Comparison of ENCODE assay signal across 23 cellular contexts in genomic region chr13:113666951-113667701, GRCh38. TPM values are rescaled to one million over a fixed set of nuclear protein-coding genes. Genes with fewer than 3 reads are reported as not detected.
DNase-seq lines count a peak whose midpoint lies in the region; ATAC-seq and TF ChIP-seq lines count a peak whose summit lies in the region.
"Had no signal": no experiment of that assay in that cellular context is flagged by ENCODE, and none has a peak within 500 bp of the region (broad histone marks: within the 10 kb centered on the region; RNA-seq: fewer than 3 reads in every experiment).

TSS of gene GRK1 (plus strand) at chr13:113667219. CDS start at chr13:113667387, 168 bp downstream.

- no peaks in the 10 kb centered on the region for H4K20me1 ChIP-seq in MM.1S (ENCODE audit: insufficient read depth, low read length)

- H3K4me1 Mint-ChIP-seq in WTC11 (no peaks in the 10 kb centered on the region), type B pancreatic cell (ENCODE audit: unreplicated experiment) (no peaks in the 10 kb centered on the region)

- peak; percentile 18; the same call in 1 of the 2 replicates for ATAC-seq in WTC11
- ATAC-seq in HG02884 (IDR thresholded peaks at IDR 0.05; ENCODE audit: unreplicated experiment) = no peak
- ATAC-seq: effector memory CD8-positive, alpha-beta T cell; left colon had no signal

- no peaks in the 10 kb centered on the region for H3K9me2 ChIP-seq in MM.1S (replicated peaks; ENCODE audit: insufficient read depth, low read length)

- H2BK5ac ChIP-seq in mesendoderm (ENCODE audit: low read length) = no peak within 1 kb of the TSS

- no peak within 1 kb of the TSS for H2AK5ac ChIP-seq in mesendoderm (ENCODE audit: low read length)

- CTCF ChIA-PET in WTC11 (lab: Charles Lee) = interaction anchor here (1.5 to 2.7 kb wide), 2 partner anchors 57 to 135 kb away, joined by 3 to 15 read pairs; no protein-coding TSS in a partner anchor

- no peak for TF ChIP-seq CTCF in WTC11 (IDR thresholded peaks at IDR 0.05)
- TF ChIP-seq CTCF in type B pancreatic cell (conservative IDR thresholded peaks at IDR 0.05) = no peak
- TF ChIP-seq CTCF in MM.1S (IDR thresholded peaks at IDR 0.05; ENCODE audit: low read length) = no peak

- no peaks in the 10 kb centered on the region for H3K4me1 ChIP-seq in mesendoderm (ENCODE audit: control insufficient read depth, low read depth, low read length)
- H3K4me1 ChIP-seq in MM.1S (ENCODE audit: low read length) = no peaks in the 10 kb centered on the region
- H3K4me1 ChIP-seq: tibial nerve had no signal

- POLR2A ChIA-PET in WTC11 (lab: Charles Lee) = interaction anchor here (0.5 kb wide), 1 partner anchor 358 kb away, joined by 3 read pairs; no protein-coding TSS in a partner anchor

- H3F3A ChIP-seq in MM.1S (ENCODE audit: insufficient read depth, low read length) = peaks cover 7% of the 10 kb centered on the region; the same call in 1 of the 2 replicates

- H3K27me3 ChIP-seq in mesendoderm (ENCODE audit: insufficient read depth, low read length, poor library complexity) (no peaks in the 10 kb centered on the region), MM.1S (replicated peaks; ENCODE audit: insufficient read depth, low read length) (peaks cover 23% of the 10 kb centered on the region)
- H3K27me3 ChIP-seq: tibial nerve had no signal

- H3K36me3 ChIP-seq in mesendoderm (ENCODE audit: control insufficient read depth, insufficient read depth, low read length) = no peaks in the 10 kb centered on the region
- H3K36me3 ChIP-seq in MM.1S (replicated peaks; ENCODE audit: insufficient read depth, low read length) = no peaks in the 10 kb centered on the region
- H3K36me3 ChIP-seq: tibial nerve had no signal

- no peaks in the 10 kb centered on the region for H3K9me3 ChIP-seq in MM.1S (replicated peaks; ENCODE audit: insufficient read depth, low read length)

- H3K23ac ChIP-seq in mesendoderm (ENCODE audit: low read length) = no peak within 1 kb of the TSS

- H4K5ac ChIP-seq in mesendoderm (ENCODE audit: low read length) = no peak within 1 kb of the TSS

- H3K27me3 Mint-ChIP-seq in WTC11 (ENCODE audit: low read depth) = no peaks in the 10 kb centered on the region
- peaks cover 3% of the 10 kb centered on the region for H3K27me3 Mint-ChIP-seq in type B pancreatic cell

- no peak within 1 kb of the TSS for H3K9ac ChIP-seq in mesendoderm (ENCODE audit: low read length)
- no peak within 1 kb of the TSS for H3K9ac ChIP-seq in MM.1S (ENCODE audit: low read length)

- H3K36me3 Mint-ChIP-seq in WTC11 (no peaks in the 10 kb centered on the region), type B pancreatic cell (no peaks in the 10 kb centered on the region)

- H3K79me1 ChIP-seq in mesendoderm (ENCODE audit: low read length) = no peaks in the 10 kb centered on the region

- peak within 1 kb of the TSS; percentile 71 for H3K56ac ChIP-seq in mesendoderm (ENCODE audit: low read length)

- no peak within 1 kb of the TSS for H2BK15ac ChIP-seq in mesendoderm (replicated peaks; ENCODE audit: low read depth)

- no CpG with 5 or more reads among the region's 32 CpGs for WGBS in mesendoderm (ENCODE audit: extremely low coverage, insufficient coverage, low lambda C conversion rate)

- H3K79me2 ChIP-seq in mesendoderm (ENCODE audit: control insufficient read depth, insufficient read depth, low read length) (no peaks in the 10 kb centered on the region), MM.1S (ENCODE audit: low read length) (no peaks in the 10 kb centered on the region)

- H3K27ac ChIP-seq in mesendoderm (ENCODE audit: low read depth, low read length) = no peak within 1 kb of the TSS
- no peak within 1 kb of the TSS for H3K27ac ChIP-seq in MM.1S (ENCODE audit: low read length)
- H3K27ac ChIP-seq: RWPE1, tibial nerve had no signal

- peak; percentile 59 for DNase-seq in activated effector memory CD4-positive, alpha-beta T cell treated with anti-CD3 and anti-CD28 coated beads, Interleukin-2, amount 50 U/mL, for 16 hours
- DNase-seq in activated effector memory CD4-positive, alpha-beta T cell treated with Interleukin-2 at 50 U/mL for 16 hours = no peak
- DNase-seq in WTC11 (ENCODE audit: low spot score) (peak; percentile 19), mesendoderm (peak; percentile 47), type B pancreatic cell (ENCODE audit: extremely low spot score, unreplicated experiment) (peak; percentile 66), AG08395 (ENCODE audit: low spot score) (no peak), MM.1S (no peak)
- DNase-seq: activated CD4-positive, alpha-beta T cell treated with anti-CD3 and anti-CD28 coated beads for 1 hour; caudate nucleus; effector memory CD8-positive, alpha-beta T cell; GOT3; hippocampal formation; NCI-H2081; NCI-H748 treated with DMSO at 0.1 percent for 48 hours; stimulated activated CD4-positive, alpha-beta T cell treated with anti-CD3 and anti-CD28 coated beads, Interleukin-4, amount 100 ng/mL, for 1 hour; stimulated activated CD8-positive, alpha-beta memory T cell treated with anti-CD3 and anti-CD28 coated beads, Interleukin-4, amount 100 ng/mL, for 48 hours had no signal

- H3K4me2 ChIP-seq in mesendoderm (ENCODE audit: low read length) = no peak within 1 kb of the TSS
- H3K4me2 ChIP-seq in MM.1S (ENCODE audit: low read depth, low read length) = no peak within 1 kb of the TSS

- H3K4me3 ChIP-seq in mesendoderm (ENCODE audit: low read length) (no peak within 1 kb of the TSS), MM.1S (ENCODE audit: low read length) (no peak within 1 kb of the TSS)
- H3K4me3 ChIP-seq: tibial nerve had no signal

- H2AFZ ChIP-seq in MM.1S (ENCODE audit: low read length) = no peak within 1 kb of the TSS

- H3K4ac ChIP-seq in mesendoderm (ENCODE audit: low read depth, low read length) = no peak within 1 kb of the TSS

- H3K9me3 Mint-ChIP-seq in WTC11 (peaks cover 5% of the 10 kb centered on the region), type B pancreatic cell (no peaks in the 10 kb centered on the region)
- H3K9me3 Mint-ChIP-seq: effector memory CD8-positive, alpha-beta T cell had no signal

- no peak within 1 kb of the TSS for H2BK120ac ChIP-seq in mesendoderm (ENCODE audit: low read depth, low read length)

- no peak within 1 kb of the TSS for H3K18ac ChIP-seq in mesendoderm (ENCODE audit: low read length)

- H4K8ac ChIP-seq in mesendoderm (ENCODE audit: low read depth, low read length) = no peak within 1 kb of the TSS

- no peak within 1 kb of the TSS for H3K4me3 Mint-ChIP-seq in WTC11
- H3K4me3 Mint-ChIP-seq in type B pancreatic cell = no peak within 1 kb of the TSS
- H3K4me3 Mint-ChIP-seq: effector memory CD8-positive, alpha-beta T cell; T-helper 1 cell treated with Interleukin-12 subunit alpha and Interleukin-12 subunit beta and Interleukin-4 antibody, amounts not matched to agents 30 μg/mL and 1 μg/mL, for 36 hours had no signal

- H3K27ac Mint-ChIP-seq in WTC11 (no peak within 1 kb of the TSS; the same call in 1 of the 2 replicates), type B pancreatic cell (no peak within 1 kb of the TSS)
- H3K27ac Mint-ChIP-seq: effector memory CD8-positive, alpha-beta T cell; T-helper 1 cell treated with Interleukin-12 subunit alpha and Interleukin-12 subunit beta and Interleukin-4 antibody, amounts not matched to agents 30 μg/mL and 1 μg/mL, for 36 hours had no signal

TF ChIP-seq in WTC11, 78 proteins besides CTCF, POLR2A, EP300 and RAD21:
- no peak for TF ChIP-seq ZNF317 (CRISPR knock-in tag; IDR thresholded peaks at IDR 0.05; ENCODE audit: borderline replicate concordance, low read depth)
- TF ChIP-seq PRDM15 (CRISPR knock-in tag; IDR thresholded peaks at IDR 0.05) = peak; percentile 74

RNA-seq across cellular contexts. Expression of gene GRK1, which starts in this region (rescaled TPM):
- total RNA-seq in WTC11 (2021) (0.11 to 0.21 TPM (median 0.17 TPM) in 3 replicates), type B pancreatic cell (ENCODE audit: low replicate concordance) (0.24 and 0.85 TPM in 2 replicates)
- 0.06 TPM for polyA plus RNA-seq in mesendoderm (2013, experiment 1 of 2)
- polyA plus RNA-seq in mesendoderm (2013, experiment 2 of 2) = 0.08 TPM
- total RNA-seq: M059J, tibial nerve had no signal
- polyA plus RNA-seq: adipose tissue had no signal

Comparison
In these comparisons a context has a peak if more than half of its experiments do, and no peak if none do; other contexts are left out.
1. DNase-seq: peak in activated effector memory CD4-positive, alpha-beta T cell treated with anti-CD3 and anti-CD28 coated beads, Interleukin-2, amount 50 U/mL, for 16 hours (single experiment) and mesendoderm (single experiment); none in activated effector memory CD4-positive, alpha-beta T cell treated with Interleukin-2 at 50 U/mL for 16 hours (single experiment), AG08395 (single experiment) and MM.1S (single experiment).
2. Peak in DNase-seq and ATAC-seq in WTC11; RNA of the gene not detected or under 1 TPM.
3. Peak in DNase-seq in type B pancreatic cell; RNA of the gene not detected or under 1 TPM.